In genomic region chr17:40113110-40113960, GRCh38 we compare ENCODE assay signal across 1 cellular context.
TF ChIP-seq lines count a peak whose summit lies in the region.

No MANE protein-coding gene starts in this region.

TF ChIP-seq in K562, 482 proteins besides CTCF, POLR2A, EP300 and RAD21 (continued from another document and continues in another):
- no peak for TF ChIP-seq THAP7 (CRISPR knock-in tag; IDR thresholded peaks at IDR 0.05)
- peak; percentile 99 for TF ChIP-seq MYC (IDR thresholded peaks at IDR 0.05; ENCODE audit: low read depth, low read length)
- TF ChIP-seq MYC (CRISPR knock-in tag; IDR thresholded peaks at IDR 0.05; ENCODE audit: borderline replicate concordance, low read depth): peak; percentile 87
- no peak for TF ChIP-seq TCF3 (CRISPR knock-in tag; IDR thresholded peaks at IDR 0.05)
- no peak for TF ChIP-seq ZFP91 (CRISPR knock-in tag; IDR thresholded peaks at IDR 0.05)
- TF ChIP-seq RUNX1 (IDR thresholded peaks at IDR 0.05; ENCODE audit: low read depth): no peak
- TF ChIP-seq BCLAF1 (IDR thresholded peaks at IDR 0.05; ENCODE audit: borderline replicate concordance in 1 of 2, control insufficient read depth in 1 of 2, low read depth in 2 of 2, low read length in 1 of 2): no peak
- TF ChIP-seq RNF219 (CRISPR knock-in tag; IDR thresholded peaks at IDR 0.05): no peak
- peak; percentile 15; the same call in 1 of the 2 replicates for TF ChIP-seq GABPB1 (CRISPR knock-in tag; IDR thresholded peaks at IDR 0.05)
- TF ChIP-seq IRF9 (tag; IDR thresholded peaks at IDR 0.05): no peak
- no peak for TF ChIP-seq TGIF2 (CRISPR knock-in tag; IDR thresholded peaks at IDR 0.05)
- no peak for TF ChIP-seq MTA2 (IDR thresholded peaks at IDR 0.05; ENCODE audit: low read depth)
- no peak for TF ChIP-seq PHTF2 (CRISPR knock-in tag; IDR thresholded peaks at IDR 0.05)
- 0 out of 4 replicates have a peak, but pooled peaks of 1 of the 2 experiments have one; percentile 62 for TF ChIP-seq RCOR1 (IDR thresholded peaks at IDR 0.05; ENCODE audit: borderline replicate concordance in 1 of 2, low read depth in 2 of 2, low read length in 2 of 2)
- no peak for TF ChIP-seq ETV5 (CRISPR knock-in tag; IDR thresholded peaks at IDR 0.05; ENCODE audit: low read depth)
- TF ChIP-seq PRMT5 (CRISPR knock-in tag; IDR thresholded peaks at IDR 0.05): no peak
- no peak for TF ChIP-seq ZFP1 (CRISPR knock-in tag; IDR thresholded peaks at IDR 0.05)
- TF ChIP-seq TEAD4 (IDR thresholded peaks at IDR 0.05; ENCODE audit: low read length): 0 out of 2 replicates have a peak, but pooled peaks have one; percentile 10
- TF ChIP-seq TEAD4 (CRISPR knock-in tag; IDR thresholded peaks at IDR 0.05; ENCODE audit: borderline replicate concordance): no peak
- TF ChIP-seq ZNF318 (IDR thresholded peaks at IDR 0.05; ENCODE audit: borderline replicate concordance in 1 of 2, low read depth in 1 of 2): no peak
- no peak for TF ChIP-seq PBX2 (CRISPR knock-in tag; IDR thresholded peaks at IDR 0.05; ENCODE audit: low read depth)
- no peak for TF ChIP-seq PBX2 (tag; conservative IDR thresholded peaks at IDR 0.05; ENCODE audit: low read depth)
- TF ChIP-seq ZHX1 (conservative IDR thresholded peaks at IDR 0.05; ENCODE audit: low read length): no peak
- TF ChIP-seq FOXM1 (IDR thresholded peaks at IDR 0.05; ENCODE audit: low read depth): no peak
- no peak for TF ChIP-seq FOXM1 (CRISPR knock-in tag; IDR thresholded peaks at IDR 0.05; ENCODE audit: low read depth)
- no peak for TF ChIP-seq SRSF9 (IDR thresholded peaks at IDR 0.05; ENCODE audit: borderline replicate concordance, low read depth, low read length)
- TF ChIP-seq ZNF354B (CRISPR knock-in tag; IDR thresholded peaks at IDR 0.05): no peak
- TF ChIP-seq ARHGAP35 (IDR thresholded peaks at IDR 0.05; ENCODE audit: partially characterized antibody): no peak
- no peak for TF ChIP-seq ZNF449 (CRISPR knock-in tag; IDR thresholded peaks at IDR 0.05)
- TF ChIP-seq HEY1 (CRISPR knock-in tag; IDR thresholded peaks at IDR 0.05; ENCODE audit: borderline replicate concordance): no peak
- TF ChIP-seq MCM7 (IDR thresholded peaks at IDR 0.05): no peak
- no peak for TF ChIP-seq ELF2 (CRISPR knock-in tag; IDR thresholded peaks at IDR 0.05)
- peak; percentile 20; the same call in 1 of the 2 replicates for TF ChIP-seq ZFX (CRISPR knock-in tag; IDR thresholded peaks at IDR 0.05)
